ENCODE assay signal across 1 cellular context in the genomic region with DNA sequence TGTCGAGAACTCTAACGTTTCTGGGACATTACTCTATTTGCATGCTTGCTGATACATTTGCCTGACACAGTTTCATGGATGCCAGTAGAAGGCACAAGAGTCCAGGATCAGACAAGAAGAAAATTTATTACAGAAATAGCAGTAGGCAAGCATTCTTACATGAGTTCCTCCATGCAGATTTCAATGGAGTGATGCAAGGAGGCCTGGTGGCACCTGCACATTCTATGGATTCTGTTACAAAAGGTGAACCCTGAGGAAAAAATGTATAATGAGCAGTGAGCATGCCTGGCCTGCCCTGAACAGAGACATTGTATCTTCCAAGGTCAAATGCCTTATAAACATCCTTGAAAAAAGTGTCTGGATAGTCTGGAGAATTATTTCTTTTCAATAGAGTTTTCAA.
TF ChIP-seq lines count a peak whose summit lies in the region.

No MANE protein-coding gene starts in this region.

TF ChIP-seq in GM23338, 12 proteins besides CTCF, POLR2A, EP300 and RAD21 (continued from another document):
- TF ChIP-seq, protein P1, sequence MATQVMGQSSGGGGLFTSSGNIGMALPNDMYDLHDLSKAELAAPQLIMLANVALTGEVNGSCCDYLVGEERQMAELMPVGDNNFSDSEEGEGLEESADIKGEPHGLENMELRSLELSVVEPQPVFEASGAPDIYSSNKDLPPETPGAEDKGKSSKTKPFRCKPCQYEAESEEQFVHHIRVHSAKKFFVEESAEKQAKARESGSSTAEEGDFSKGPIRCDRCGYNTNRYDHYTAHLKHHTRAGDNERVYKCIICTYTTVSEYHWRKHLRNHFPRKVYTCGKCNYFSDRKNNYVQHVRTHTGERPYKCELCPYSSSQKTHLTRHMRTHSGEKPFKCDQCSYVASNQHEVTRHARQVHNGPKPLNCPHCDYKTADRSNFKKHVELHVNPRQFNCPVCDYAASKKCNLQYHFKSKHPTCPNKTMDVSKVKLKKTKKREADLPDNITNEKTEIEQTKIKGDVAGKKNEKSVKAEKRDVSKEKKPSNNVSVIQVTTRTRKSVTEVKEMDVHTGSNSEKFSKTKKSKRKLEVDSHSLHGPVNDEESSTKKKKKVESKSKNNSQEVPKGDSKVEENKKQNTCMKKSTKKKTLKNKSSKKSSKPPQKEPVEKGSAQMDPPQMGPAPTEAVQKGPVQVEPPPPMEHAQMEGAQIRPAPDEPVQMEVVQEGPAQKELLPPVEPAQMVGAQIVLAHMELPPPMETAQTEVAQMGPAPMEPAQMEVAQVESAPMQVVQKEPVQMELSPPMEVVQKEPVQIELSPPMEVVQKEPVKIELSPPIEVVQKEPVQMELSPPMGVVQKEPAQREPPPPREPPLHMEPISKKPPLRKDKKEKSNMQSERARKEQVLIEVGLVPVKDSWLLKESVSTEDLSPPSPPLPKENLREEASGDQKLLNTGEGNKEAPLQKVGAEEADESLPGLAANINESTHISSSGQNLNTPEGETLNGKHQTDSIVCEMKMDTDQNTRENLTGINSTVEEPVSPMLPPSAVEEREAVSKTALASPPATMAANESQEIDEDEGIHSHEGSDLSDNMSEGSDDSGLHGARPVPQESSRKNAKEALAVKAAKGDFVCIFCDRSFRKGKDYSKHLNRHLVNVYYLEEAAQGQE (IDR thresholded peaks at IDR 0.05; ENCODE audit: unreplicated experiment) = no peak
- TF ChIP-seq, protein P2, sequence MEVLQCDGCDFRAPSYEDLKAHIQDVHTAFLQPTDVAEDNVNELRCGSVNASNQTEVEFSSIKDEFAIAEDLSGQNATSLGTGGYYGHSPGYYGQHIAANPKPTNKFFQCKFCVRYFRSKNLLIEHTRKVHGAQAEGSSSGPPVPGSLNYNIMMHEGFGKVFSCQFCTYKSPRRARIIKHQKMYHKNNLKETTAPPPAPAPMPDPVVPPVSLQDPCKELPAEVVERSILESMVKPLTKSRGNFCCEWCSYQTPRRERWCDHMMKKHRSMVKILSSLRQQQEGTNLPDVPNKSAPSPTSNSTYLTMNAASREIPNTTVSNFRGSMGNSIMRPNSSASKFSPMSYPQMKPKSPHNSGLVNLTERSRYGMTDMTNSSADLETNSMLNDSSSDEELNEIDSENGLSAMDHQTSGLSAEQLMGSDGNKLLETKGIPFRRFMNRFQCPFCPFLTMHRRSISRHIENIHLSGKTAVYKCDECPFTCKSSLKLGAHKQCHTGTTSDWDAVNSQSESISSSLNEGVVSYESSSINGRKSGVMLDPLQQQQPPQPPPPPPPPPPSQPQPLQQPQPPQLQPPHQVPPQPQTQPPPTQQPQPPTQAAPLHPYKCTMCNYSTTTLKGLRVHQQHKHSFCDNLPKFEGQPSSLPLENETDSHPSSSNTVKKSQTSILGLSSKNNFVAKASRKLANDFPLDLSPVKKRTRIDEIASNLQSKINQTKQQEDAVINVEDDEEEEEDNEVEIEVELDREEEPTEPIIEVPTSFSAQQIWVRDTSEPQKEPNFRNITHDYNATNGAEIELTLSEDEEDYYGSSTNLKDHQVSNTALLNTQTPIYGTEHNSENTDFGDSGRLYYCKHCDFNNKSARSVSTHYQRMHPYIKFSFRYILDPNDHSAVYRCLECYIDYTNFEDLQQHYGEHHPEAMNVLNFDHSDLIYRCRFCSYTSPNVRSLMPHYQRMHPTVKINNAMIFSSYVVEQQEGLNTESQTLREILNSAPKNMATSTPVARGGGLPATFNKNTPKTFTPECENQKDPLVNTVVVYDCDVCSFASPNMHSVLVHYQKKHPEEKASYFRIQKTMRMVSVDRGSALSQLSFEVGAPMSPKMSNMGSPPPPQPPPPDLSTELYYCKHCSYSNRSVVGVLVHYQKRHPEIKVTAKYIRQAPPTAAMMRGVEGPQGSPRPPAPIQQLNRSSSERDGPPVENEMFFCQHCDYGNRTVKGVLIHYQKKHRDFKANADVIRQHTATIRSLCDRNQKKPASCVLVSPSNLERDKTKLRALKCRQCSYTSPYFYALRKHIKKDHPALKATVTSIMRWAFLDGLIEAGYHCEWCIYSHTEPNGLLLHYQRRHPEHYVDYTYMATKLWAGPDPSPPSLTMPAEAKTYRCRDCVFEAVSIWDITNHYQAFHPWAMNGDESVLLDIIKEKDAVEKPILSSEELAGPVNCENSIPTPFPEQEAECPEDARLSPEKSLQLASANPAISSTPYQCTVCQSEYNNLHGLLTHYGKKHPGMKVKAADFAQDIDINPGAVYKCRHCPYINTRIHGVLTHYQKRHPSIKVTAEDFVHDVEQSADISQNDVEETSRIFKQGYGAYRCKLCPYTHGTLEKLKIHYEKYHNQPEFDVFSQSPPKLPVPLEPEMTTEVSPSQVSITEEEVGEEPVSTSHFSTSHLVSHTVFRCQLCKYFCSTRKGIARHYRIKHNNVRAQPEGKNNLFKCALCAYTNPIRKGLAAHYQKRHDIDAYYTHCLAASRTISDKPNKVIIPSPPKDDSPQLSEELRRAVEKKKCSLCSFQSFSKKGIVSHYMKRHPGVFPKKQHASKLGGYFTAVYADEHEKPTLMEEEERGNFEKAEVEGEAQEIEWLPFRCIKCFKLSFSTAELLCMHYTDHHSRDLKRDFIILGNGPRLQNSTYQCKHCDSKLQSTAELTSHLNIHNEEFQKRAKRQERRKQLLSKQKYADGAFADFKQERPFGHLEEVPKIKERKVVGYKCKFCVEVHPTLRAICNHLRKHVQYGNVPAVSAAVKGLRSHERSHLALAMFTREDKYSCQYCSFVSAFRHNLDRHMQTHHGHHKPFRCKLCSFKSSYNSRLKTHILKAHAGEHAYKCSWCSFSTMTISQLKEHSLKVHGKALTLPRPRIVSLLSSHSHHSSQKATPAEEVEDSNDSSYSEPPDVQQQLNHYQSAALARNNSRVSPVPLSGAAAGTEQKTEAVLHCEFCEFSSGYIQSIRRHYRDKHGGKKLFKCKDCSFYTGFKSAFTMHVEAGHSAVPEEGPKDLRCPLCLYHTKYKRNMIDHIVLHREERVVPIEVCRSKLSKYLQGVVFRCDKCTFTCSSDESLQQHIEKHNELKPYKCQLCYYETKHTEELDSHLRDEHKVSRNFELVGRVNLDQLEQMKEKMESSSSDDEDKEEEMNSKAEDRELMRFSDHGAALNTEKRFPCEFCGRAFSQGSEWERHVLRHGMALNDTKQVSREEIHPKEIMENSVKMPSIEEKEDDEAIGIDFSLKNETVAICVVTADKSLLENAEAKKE (CRISPR knock-in tag; IDR thresholded peaks at IDR 0.05) = no peak
- no peak for TF ChIP-seq EZH2phosphoT487 (IDR thresholded peaks at IDR 0.05; ENCODE audit: unreplicated experiment)
- TF ChIP-seq, protein P3, sequence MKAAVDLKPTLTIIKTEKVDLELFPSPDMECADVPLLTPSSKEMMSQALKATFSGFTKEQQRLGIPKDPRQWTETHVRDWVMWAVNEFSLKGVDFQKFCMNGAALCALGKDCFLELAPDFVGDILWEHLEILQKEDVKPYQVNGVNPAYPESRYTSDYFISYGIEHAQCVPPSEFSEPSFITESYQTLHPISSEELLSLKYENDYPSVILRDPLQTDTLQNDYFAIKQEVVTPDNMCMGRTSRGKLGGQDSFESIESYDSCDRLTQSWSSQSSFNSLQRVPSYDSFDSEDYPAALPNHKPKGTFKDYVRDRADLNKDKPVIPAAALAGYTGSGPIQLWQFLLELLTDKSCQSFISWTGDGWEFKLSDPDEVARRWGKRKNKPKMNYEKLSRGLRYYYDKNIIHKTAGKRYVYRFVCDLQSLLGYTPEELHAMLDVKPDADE (IDR thresholded peaks at IDR 0.05) = no peak
